Comparison of ENCODE assay signal across 8 cellular contexts in the genomic region with DNA sequence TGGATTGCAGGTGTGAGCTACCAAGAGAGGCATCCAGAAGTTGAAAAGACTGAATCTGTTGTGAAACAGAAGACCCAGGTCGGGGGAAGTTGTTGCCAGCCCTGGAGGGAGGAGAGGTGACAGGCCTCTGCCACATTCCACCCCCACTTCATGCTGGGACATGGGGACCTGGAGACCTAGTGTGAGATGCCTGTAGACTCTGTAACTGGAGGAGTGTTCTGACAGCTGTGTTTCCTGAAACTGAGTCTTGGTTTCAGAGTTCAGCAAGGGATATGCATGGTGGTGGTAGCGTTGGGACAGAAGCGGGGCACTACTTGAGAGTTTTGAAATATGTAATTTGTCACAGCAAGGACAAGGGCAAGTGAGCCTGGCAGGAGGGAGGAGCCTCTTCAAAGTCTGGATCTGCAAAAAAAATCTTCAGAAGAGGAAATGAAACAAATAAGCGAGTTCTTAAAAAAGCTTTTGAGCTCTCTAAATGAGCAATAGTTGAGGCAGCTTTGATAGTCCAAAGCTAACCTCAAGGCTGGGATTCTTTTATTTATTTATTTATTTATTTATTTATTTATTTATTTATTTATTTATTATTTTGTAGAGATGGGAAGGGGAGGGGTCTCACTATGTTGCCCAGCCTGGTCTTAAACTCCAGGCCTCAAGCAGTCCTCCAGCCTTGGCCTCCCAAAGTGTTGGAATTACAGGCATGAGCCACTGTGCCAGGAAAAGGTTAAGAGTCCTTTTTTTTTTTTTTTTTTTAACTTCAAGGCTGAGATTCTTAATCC. TPM values are rescaled to one million over a fixed set of nuclear protein-coding genes. Genes with fewer than 3 reads are reported as not detected.
DNase-seq lines count a peak whose midpoint lies in the region; ATAC-seq and TF ChIP-seq lines count a peak whose summit lies in the region.

No MANE protein-coding gene starts in this region.

- no peaks in the 10 kb centered on the region for H3K27me3 ChIP-seq in Peyer's patch

- TF ChIP-seq CTCF in Peyer's patch (IDR thresholded peaks at IDR 0.05), result no peak

- no peak for TF ChIP-seq POLR2A in Peyer's patch (IDR thresholded peaks at IDR 0.05)

- H3K27ac ChIP-seq in Peyer's patch, result peak overlapping the region; percentile 7 to 75 (median 49)

- peaks cover 0 to 7% (median 2%) of the 10 kb centered on the region in 4 donors for H3K4me1 ChIP-seq in Peyer's patch

- no peaks in the 10 kb centered on the region for H3K9me3 ChIP-seq in Peyer's patch

- DNase-seq in activated T-cell treated with anti-CD3 and anti-CD28 coated beads for 48 hours (ENCODE audit: low read depth) (peak; percentile 36), activated T-cell treated with anti-CD3 and anti-CD28 coated beads for 4 hours (no peak), Peyer's patch (peak in 2 of 3 donors; percentile 58 to 69), globus pallidus (ENCODE audit: low spot score) (peak; percentile 14), AG08395 (ENCODE audit: low spot score) (no peak), mucosa of gallbladder (ENCODE audit: low spot score) (no peak)
- peak; percentile 25 to 45 for DNase-seq in stimulated activated CD4-positive, alpha-beta T cell treated with anti-CD3 and anti-CD28 coated beads, Interleukin-15, amount 100 ng/mL, for 48 hours (ENCODE audit: low read depth in 2 of 2)

- peak; percentile 81 for ATAC-seq in HG02884 (IDR thresholded peaks at IDR 0.05; ENCODE audit: unreplicated experiment)

- no peak overlapping the region for H3K4me3 ChIP-seq in Peyer's patch

- H3K36me3 ChIP-seq in Peyer's patch, result no peaks in the 10 kb centered on the region

RNA-seq across cellular contexts. Expression of a gene that starts 58.9 kb away (rescaled TPM):
- total RNA-seq in Peyer's patch, result 10 to 100 TPM; 13.2 to 78.4 (median 25.3) TPM
- 30.0 TPM for total RNA-seq in mucosa of gallbladder

Comparison
In these comparisons a context has a peak if more than half of its experiments do, and no peak if none do; other contexts are left out.
1. DNase-seq: peak in activated T-cell treated with anti-CD3 and anti-CD28 coated beads for 48 hours (single experiment), Peyer's patch (2 of 3), globus pallidus (single experiment) and stimulated activated CD4-positive, alpha-beta T cell treated with anti-CD3 and anti-CD28 coated beads, Interleukin-15, amount 100 ng/mL, for 48 hours (2 of 2); none in activated T-cell treated with anti-CD3 and anti-CD28 coated beads for 4 hours (single experiment), AG08395 (single experiment) and mucosa of gallbladder (single experiment).